1 cellular context compared by ENCODE assay signal in genomic region chr12:12501121-12501520, GRCh38.
TF ChIP-seq lines count a peak whose summit lies in the region.

No MANE protein-coding gene starts in this region.

TF ChIP-seq in IMR-90, 13 proteins besides CTCF, POLR2A, EP300 and RAD21:
- TF ChIP-seq FOS (IDR thresholded peaks at IDR 0.05; ENCODE audit: low read depth, low read length) (no peak), BHLHE40 (IDR thresholded peaks at IDR 0.05; ENCODE audit: low read depth, low read length) (no peak), CEBPB (IDR thresholded peaks at IDR 0.05; ENCODE audit: low read depth, low read length) (no peak), RFX5 (IDR thresholded peaks at IDR 0.05; ENCODE audit: low read depth, low read length) (no peak), SMC3 (IDR thresholded peaks at IDR 0.05; ENCODE audit: low read depth, low read length) (no peak), USF2 (IDR thresholded peaks at IDR 0.05; ENCODE audit: low read depth, low read length) (no peak), MAFK (IDR thresholded peaks at IDR 0.05; ENCODE audit: low read depth, low read length) (no peak), RCOR1 (IDR thresholded peaks at IDR 0.05; ENCODE audit: insufficient replicate concordance, low read length) (no peak), MXI1 (IDR thresholded peaks at IDR 0.05; ENCODE audit: borderline replicate concordance, low read depth, low read length) (no peak), NFE2L2 (IDR thresholded peaks at IDR 0.05; ENCODE audit: low read depth, low read length) (no peak), MAZ (IDR thresholded peaks at IDR 0.05; ENCODE audit: borderline replicate concordance, low read depth, low read length) (no peak), CHD1 (IDR thresholded peaks at IDR 0.05; ENCODE audit: low read depth, low read length) (no peak)
